1 cellular context compared by ENCODE assay signal in the genomic region with DNA sequence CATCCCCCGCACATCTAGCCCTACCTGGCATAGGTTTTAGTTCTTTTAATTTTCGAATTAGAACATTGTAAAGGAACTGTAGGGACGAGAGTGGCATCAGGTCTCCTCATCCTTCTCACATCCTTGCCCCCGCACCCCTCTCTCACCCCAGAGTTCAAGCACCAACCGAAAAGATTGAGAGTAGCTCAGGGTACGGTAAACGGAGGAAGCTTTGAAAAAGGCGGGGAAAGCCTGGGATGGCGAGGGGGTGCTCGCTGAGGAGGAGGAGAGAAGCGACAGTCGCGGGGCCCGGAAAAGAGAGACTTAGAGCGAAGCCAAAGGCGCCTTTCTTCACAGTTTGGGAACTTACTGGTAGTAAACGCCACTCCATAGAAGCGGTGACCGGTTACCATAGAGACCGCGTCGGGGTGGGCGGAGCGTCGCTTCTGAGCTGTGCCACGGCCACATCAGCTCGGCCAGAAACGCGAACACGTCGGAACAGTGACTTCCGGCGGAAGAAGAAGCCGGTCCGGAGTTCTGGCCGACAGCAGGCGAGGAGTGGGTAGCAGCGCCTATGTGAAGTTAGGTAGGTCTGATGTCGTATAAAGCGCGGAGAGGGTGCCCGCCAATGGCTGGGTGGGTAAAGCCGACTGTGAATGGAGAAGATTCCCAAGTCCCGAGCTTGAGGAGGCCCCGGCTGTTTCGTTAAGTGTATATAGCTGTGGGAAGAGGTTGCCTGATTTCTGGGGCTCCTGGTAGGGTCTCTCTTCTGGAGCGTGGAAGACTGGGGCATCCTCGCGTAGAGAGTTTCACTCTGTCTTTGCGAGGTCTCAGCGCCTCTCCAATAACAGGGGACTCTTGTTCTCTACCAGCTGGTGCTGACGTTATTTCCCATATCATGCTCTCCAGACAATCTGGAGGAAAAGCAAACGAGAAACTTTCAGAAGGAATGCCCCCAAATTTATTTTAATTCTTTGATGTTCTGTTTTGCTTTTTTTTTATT.
TF ChIP-seq lines count a peak whose summit lies in the region.

A gene with protein sequence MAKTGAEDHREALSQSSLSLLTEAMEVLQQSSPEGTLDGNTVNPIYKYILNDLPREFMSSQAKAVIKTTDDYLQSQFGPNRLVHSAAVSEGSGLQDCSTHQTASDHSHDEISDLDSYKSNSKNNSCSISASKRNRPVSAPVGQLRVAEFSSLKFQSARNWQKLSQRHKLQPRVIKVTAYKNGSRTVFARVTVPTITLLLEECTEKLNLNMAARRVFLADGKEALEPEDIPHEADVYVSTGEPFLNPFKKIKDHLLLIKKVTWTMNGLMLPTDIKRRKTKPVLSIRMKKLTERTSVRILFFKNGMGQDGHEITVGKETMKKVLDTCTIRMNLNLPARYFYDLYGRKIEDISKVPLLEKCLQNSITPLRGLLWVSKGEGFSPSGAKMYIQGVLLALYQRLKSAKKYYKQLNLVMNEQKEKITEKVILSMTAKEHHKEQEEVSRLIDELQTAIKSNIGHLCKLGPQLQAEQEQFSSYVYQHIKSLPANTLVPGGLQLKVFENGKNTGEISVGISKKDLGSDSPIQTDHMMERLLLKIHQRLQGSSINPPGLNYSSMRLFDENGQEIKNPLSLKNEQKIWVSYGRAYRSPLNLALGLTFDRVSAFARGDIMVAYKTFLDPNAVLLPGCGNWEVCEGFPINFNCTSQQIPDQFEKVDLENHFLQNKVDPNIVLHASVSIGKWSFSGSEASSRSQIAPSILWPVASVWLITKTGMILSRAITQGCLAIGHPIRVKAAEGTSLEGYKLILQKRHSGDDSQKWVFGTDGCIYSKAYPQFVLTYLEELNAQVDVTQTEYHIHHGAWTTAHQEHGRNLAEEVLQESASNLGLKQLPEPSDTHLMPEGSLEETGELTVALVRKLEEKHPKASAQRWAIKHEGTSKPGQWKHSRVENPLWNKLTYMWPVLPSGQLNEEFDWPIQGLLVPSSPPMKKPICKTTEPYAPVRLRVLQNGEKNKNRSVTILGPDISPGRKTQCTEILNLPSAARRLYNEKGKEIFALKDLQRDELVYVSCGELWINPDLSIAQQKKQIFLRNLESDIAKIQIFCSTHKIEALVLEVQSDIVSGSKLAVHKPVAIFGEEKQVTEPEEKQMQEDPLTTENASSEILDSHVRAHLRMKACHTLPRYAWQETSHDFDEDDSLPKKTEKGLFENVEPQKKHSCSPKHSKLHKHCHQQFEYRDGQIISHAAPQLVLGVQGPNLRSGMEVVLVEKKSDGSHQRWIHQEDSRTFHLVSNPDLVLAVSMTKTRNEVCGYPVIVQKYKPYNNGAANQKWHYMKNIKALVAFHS (N-terminal part only) (minus strand): TSS at position 392 of the 982 bp plus-strand sequence. CDS start 41,459 bp downstream, outside the sequence.
A gene with protein sequence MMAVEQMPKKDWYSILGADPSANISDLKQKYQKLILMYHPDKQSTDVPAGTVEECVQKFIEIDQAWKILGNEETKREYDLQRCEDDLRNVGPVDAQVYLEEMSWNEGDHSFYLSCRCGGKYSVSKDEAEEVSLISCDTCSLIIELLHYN (plus strand): TSS at position 513 of the 982 bp plus-strand sequence. CDS start 889 bp downstream, outside the sequence.

TF ChIP-seq in H1, 55 proteins besides CTCF, POLR2A, EP300 and RAD21 (continued from another document):
- TF ChIP-seq TEAD4 (IDR thresholded peaks at IDR 0.05; ENCODE audit: low read depth, low read length) (peak; percentile 26; the same call in 1 of the 2 replicates), CBX8 (IDR thresholded peaks at IDR 0.05; ENCODE audit: borderline replicate concordance, low read depth, low read length) (no peak), BCL11A (IDR thresholded peaks at IDR 0.05; ENCODE audit: low read depth in 2 of 2, low read length in 2 of 2) (no peak), RFX5 (IDR thresholded peaks at IDR 0.05; ENCODE audit: borderline replicate concordance, low read depth, low read length) (no peak), CHD2 (IDR thresholded peaks at IDR 0.05; ENCODE audit: low read length) (no peak), ASH2L (IDR thresholded peaks at IDR 0.05; ENCODE audit: low read length) (peak; percentile 87), SIX5 (IDR thresholded peaks at IDR 0.05; ENCODE audit: low read depth, low read length) (no peak), KDM4A (IDR thresholded peaks at IDR 0.05; ENCODE audit: low read depth, low read length, severe bottlenecking) (peak; percentile 83), JUN (IDR thresholded peaks at IDR 0.05; ENCODE audit: low read depth, low read length) (no peak), POU5F1 (IDR thresholded peaks at IDR 0.05; ENCODE audit: low read depth, low read length) (no peak), SIRT6 (IDR thresholded peaks at IDR 0.05; ENCODE audit: low read length) (no peak), TAF7 (optimal IDR thresholded peaks at IDR 0.05; ENCODE audit: borderline replicate concordance, low read depth, low read length) (no peak), NANOG (IDR thresholded peaks at IDR 0.05; ENCODE audit: insufficient read depth, low read depth, low read length, poor library complexity, severe bottlenecking) (no peak), NRF1 (IDR thresholded peaks at IDR 0.05; ENCODE audit: low read depth, low read length) (no peak), CHD1 (IDR thresholded peaks at IDR 0.05; ENCODE audit: low read depth, low read length) (no peak)
- TF ChIP-seq, protein P1, sequence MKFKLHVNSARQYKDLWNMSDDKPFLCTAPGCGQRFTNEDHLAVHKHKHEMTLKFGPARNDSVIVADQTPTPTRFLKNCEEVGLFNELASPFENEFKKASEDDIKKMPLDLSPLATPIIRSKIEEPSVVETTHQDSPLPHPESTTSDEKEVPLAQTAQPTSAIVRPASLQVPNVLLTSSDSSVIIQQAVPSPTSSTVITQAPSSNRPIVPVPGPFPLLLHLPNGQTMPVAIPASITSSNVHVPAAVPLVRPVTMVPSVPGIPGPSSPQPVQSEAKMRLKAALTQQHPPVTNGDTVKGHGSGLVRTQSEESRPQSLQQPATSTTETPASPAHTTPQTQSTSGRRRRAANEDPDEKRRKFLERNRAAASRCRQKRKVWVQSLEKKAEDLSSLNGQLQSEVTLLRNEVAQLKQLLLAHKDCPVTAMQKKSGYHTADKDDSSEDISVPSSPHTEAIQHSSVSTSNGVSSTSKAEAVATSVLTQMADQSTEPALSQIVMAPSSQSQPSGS (IDR thresholded peaks at IDR 0.05; ENCODE audit: low read length): no peak
